In genomic region chr9:85215936-85216335, GRCh38 we compare ENCODE assay signal across 26 cellular contexts.
"Had no signal": no experiment of that assay in that cellular context is flagged by ENCODE, and none has a peak within 500 bp of the region (broad histone marks: within the 10 kb centered on the region; RNA-seq: fewer than 3 reads in every experiment).

No MANE protein-coding gene starts in this region.

- H3K36me3 ChIP-seq: ascending aorta, heart left ventricle, lower lobe of right lung, neural progenitor cell, stomach, suprapubic skin, tibial artery, upper lobe of right lung had no signal

- H3K4me1 ChIP-seq: heart left ventricle, lower lobe of right lung, parathyroid adenoma, psoas muscle, upper lobe of right lung had no signal

- H3K4me3 ChIP-seq: ascending aorta, heart left ventricle, lower lobe of right lung, neural progenitor cell, psoas muscle, stomach, suprapubic skin, tibial artery, upper lobe of right lung had no signal

- H3K9ac ChIP-seq: neural progenitor cell, parathyroid adenoma had no signal

- H3K79me2 ChIP-seq: parathyroid adenoma had no signal

- H3K27me3 ChIP-seq: ascending aorta, foreskin keratinocyte, heart left ventricle, neural progenitor cell, stomach, suprapubic skin, tibial artery, upper lobe of right lung had no signal

- H3K9me3 ChIP-seq: ascending aorta, heart left ventricle, lower lobe of right lung, psoas muscle, stomach, suprapubic skin, tibial artery, upper lobe of right lung had no signal

- DNase-seq: activated CD4-positive, alpha-beta T cell treated with anti-CD3 and anti-CD28 coated beads for 4 hours; activated CD4-positive, alpha-beta T cell treated with anti-CD3 and anti-CD28 coated beads, Interleukin-2, amount 50 U/mL, for 4 hours; activated naive CD4-positive, alpha-beta T cell treated with Interleukin-2 at 50 U/mL for 16 hours; activated T-cell treated with anti-CD3 and anti-CD28 coated beads for 4 hours; activated T-cell treated with anti-CD3 and anti-CD28 coated beads, Interleukin-2, amount 50 U/mL, for 72 hours; cortex of kidney; foreskin keratinocyte; heart left ventricle; hypothalamus; immature natural killer cell; lower lobe of right lung; mesendoderm; natural killer cell; occipital lobe; psoas muscle; stimulated activated CD4-positive, alpha-beta T cell treated with anti-CD3 and anti-CD28 coated beads, Interleukin-15, amount 100 ng/mL, for 24 hours; stimulated activated CD4-positive, alpha-beta T cell treated with anti-CD3 and anti-CD28 coated beads, Interleukin-2, amount 100 ng/mL, for 24 hours; stimulated activated naive B cell treated with anti-CD40 and anti-IgM and Interleukin-4, amounts not matched to agents 10 μg/mL and 1 μg/mL and 100 μg/mL, for 72 hours; stomach; tibial artery; upper lobe of right lung had no signal

- ATAC-seq: activated T-cell treated with anti-CD3 and anti-CD28 coated beads, Interleukin-2, amount 50 U/mL, for 72 hours; foreskin keratinocyte; heart left ventricle; lower lobe of right lung; natural killer cell; psoas muscle; stimulated activated naive B cell treated with anti-CD40 and anti-IgM and Interleukin-4, amounts not matched to agents 10 μg/mL and 1 μg/mL and 100 μg/mL, for 72 hours; upper lobe of right lung had no signal

- H3K4me2 ChIP-seq: neural progenitor cell had no signal

- H2AFZ ChIP-seq: neural progenitor cell, parathyroid adenoma had no signal

- H3K27ac ChIP-seq: ascending aorta, foreskin keratinocyte, heart left ventricle, lower lobe of right lung, neural progenitor cell, parathyroid adenoma, psoas muscle, stomach, suprapubic skin, tibial artery, upper lobe of right lung, VCaP had no signal
